In the genomic region with DNA sequence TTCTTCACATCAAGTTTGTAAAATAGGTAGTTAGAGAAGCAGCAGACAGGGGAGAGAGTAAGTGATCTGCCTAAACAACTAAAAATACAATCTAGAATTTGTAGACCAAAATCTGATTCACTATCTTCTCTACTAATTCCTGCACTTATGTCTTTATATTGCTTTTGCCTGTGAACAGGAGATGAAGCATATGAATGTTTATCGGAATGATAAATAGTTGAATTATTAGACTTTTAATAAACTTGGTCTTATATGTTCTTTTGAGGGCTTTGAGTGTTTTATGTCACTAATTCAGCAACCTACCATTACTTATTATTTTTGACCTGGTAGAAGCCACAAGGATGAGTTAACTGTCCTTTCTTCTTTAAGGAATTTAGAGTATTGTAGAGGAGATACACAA, we compare ENCODE assay signal across 1 cellular context.
TF ChIP-seq lines count a peak whose summit lies in the region.

No MANE protein-coding gene starts in this region.

TF ChIP-seq in SK-N-SH treated with all-trans-retinoic acid at 6 μM for 48 hours, 23 proteins besides CTCF, POLR2A, EP300 and RAD21 (continued from another document):
- TF ChIP-seq, protein P1, sequence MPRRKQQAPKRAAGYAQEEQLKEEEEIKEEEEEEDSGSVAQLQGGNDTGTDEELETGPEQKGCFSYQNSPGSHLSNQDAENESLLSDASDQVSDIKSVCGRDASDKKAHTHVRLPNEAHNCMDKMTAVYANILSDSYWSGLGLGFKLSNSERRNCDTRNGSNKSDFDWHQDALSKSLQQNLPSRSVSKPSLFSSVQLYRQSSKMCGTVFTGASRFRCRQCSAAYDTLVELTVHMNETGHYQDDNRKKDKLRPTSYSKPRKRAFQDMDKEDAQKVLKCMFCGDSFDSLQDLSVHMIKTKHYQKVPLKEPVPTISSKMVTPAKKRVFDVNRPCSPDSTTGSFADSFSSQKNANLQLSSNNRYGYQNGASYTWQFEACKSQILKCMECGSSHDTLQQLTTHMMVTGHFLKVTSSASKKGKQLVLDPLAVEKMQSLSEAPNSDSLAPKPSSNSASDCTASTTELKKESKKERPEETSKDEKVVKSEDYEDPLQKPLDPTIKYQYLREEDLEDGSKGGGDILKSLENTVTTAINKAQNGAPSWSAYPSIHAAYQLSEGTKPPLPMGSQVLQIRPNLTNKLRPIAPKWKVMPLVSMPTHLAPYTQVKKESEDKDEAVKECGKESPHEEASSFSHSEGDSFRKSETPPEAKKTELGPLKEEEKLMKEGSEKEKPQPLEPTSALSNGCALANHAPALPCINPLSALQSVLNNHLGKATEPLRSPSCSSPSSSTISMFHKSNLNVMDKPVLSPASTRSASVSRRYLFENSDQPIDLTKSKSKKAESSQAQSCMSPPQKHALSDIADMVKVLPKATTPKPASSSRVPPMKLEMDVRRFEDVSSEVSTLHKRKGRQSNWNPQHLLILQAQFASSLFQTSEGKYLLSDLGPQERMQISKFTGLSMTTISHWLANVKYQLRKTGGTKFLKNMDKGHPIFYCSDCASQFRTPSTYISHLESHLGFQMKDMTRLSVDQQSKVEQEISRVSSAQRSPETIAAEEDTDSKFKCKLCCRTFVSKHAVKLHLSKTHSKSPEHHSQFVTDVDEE (CRISPR knock-in tag; IDR thresholded peaks at IDR 0.05): no peak
- TF ChIP-seq TCF4 (CRISPR knock-in tag; IDR thresholded peaks at IDR 0.05; ENCODE audit: borderline replicate concordance) (no peak), RARB (CRISPR knock-in tag; IDR thresholded peaks at IDR 0.05) (no peak), SNAI2 (CRISPR knock-in tag; IDR thresholded peaks at IDR 0.05) (no peak), ZFP3 (CRISPR knock-in tag; IDR thresholded peaks at IDR 0.05) (no peak), ZC3H10 (CRISPR knock-in tag; IDR thresholded peaks at IDR 0.05) (no peak), ESRRG (CRISPR knock-in tag; IDR thresholded peaks at IDR 0.05) (no peak), GLIS3 (CRISPR knock-in tag; IDR thresholded peaks at IDR 0.05) (no peak), TOX (CRISPR knock-in tag; IDR thresholded peaks at IDR 0.05; ENCODE audit: borderline replicate concordance) (no peak), ZNF8 (CRISPR knock-in tag; IDR thresholded peaks at IDR 0.05) (no peak)
